ENCODE assay signal across 15 cellular contexts in the genomic region with DNA sequence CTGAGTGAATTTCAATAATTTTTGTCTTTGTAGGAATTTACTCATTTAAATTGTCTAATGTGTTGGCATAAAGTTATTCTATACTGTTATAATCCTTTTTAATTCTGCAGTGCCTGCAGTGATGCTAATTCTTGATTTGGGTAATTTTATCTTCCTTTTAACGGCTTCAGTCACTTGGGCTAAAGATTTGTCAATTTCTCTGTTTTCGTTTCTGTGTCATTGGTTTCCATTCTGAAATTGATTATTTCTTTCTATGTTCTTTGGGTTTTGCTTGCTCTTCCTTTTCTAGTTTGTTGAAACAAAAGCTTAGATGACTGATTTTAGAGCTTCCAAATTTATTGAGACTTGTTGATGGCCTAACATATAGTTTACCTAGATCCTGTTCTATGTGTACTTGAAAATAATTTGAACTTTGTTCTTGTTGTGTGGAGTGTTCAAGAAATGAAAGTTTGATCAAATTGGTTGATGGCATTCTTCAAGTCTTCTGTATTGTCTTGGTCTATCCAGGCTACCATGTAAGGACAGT.
DNase-seq lines count a peak whose midpoint lies in the region; ATAC-seq, FAIRE-seq and TF ChIP-seq lines count a peak whose summit lies in the region.
"Had no signal": no experiment of that assay in that cellular context is flagged by ENCODE, and none has a peak within 500 bp of the region (broad histone marks: within the 10 kb centered on the region; RNA-seq: fewer than 3 reads in every experiment).

No MANE protein-coding gene starts in this region.

- H3K27me3 Mint-ChIP-seq in activated naive CD8-positive, alpha-beta T cell treated with anti-CD3 and anti-CD28 coated beads, Interleukin-2, amount 10 ng/mL, durations not matched to agents 7 days and 5 days: no peaks in the 10 kb centered on the region
- H3K27me3 Mint-ChIP-seq in nephron (ENCODE audit: low read depth): no peaks in the 10 kb centered on the region
- H3K27me3 Mint-ChIP-seq in glutamatergic neuron (ENCODE audit: unreplicated experiment): no peaks in the 10 kb centered on the region

- FAIRE-seq in GM19239 (lab: Jason Lieb, UNC): peak; percentile 28
- FAIRE-seq: GM12892, keratinocyte had no signal

- BruUV-seq in A673 (replicated peaks; lab: Mats Ljungman, UMichigan): no TSS peak

- CTCF ChIA-PET in A673 (lab: Charles Lee): no interaction called here

- TF ChIP-seq CTCF in nephron (IDR thresholded peaks at IDR 0.05; ENCODE audit: unreplicated experiment in 3 of 3) (no peak), A673 (conservative IDR thresholded peaks at IDR 0.05; ENCODE audit: low read depth, low read length) (no peak), glutamatergic neuron (IDR thresholded peaks at IDR 0.05; ENCODE audit: partially characterized antibody, unreplicated experiment) (no peak)

- DNase-seq in GM19239 (ENCODE audit: insufficient read length, low spot score) (no peak), A673 (ENCODE audit: low spot score) (no peak), NCI-H146 (lab: John Stamatoyannopoulos, UW) (no peak), glutamatergic neuron (no peak)
- DNase-seq in activated naive CD8-positive, alpha-beta T cell treated with anti-CD3 and anti-CD28 coated beads, Interleukin-2, amount 10 ng/mL, durations not matched to agents 7 days and 5 days: no peak
- DNase-seq: activated CD4-positive, alpha-beta T cell treated with anti-CD3 and anti-CD28 coated beads for 4 hours; head of caudate nucleus; NCI-H2107; NCI-H774; testis had no signal

- peak overlapping the region; percentile 34 to 77 (median 61); a peak in 20 of 22 replicates for H3K4me2 ChIP-seq in BLaER1 treated with 17β-estradiol and CSF1 and Interleukin-3, amounts not matched to agents 10 nM and 100 nM

- ATAC-seq in activated naive CD8-positive, alpha-beta T cell treated with anti-CD3 and anti-CD28 coated beads, Interleukin-2, amount 10 ng/mL, durations not matched to agents 7 days and 5 days (ENCODE audit: low read depth): no peak

- POLR2A ChIA-PET in activated naive CD8-positive, alpha-beta T cell treated with anti-CD3 and anti-CD28 coated beads, Interleukin-2, amount 10 ng/mL, durations not matched to agents 7 days and 5 days (lab: Charles Lee): no interaction called here
- POLR2A ChIA-PET in A673 (lab: Charles Lee; ENCODE audit: low non-redundant PET): no interaction called here

- H3K9ac ChIP-seq in BLaER1 treated with 17β-estradiol and CSF1 and Interleukin-3, amounts not matched to agents 10 nM and 100 nM: no peak overlapping the region

- H3K27ac Mint-ChIP-seq in activated naive CD8-positive, alpha-beta T cell treated with anti-CD3 and anti-CD28 coated beads, Interleukin-2, amount 10 ng/mL, durations not matched to agents 7 days and 5 days: peak overlapping the region; percentile 44
- H3K27ac Mint-ChIP-seq in nephron (peak overlapping the region in 2 of 3 experiments; percentile 11 to 16), glutamatergic neuron (ENCODE audit: unreplicated experiment) (no peak overlapping the region)

- no peaks in the 10 kb centered on the region for H3K27me3 ChIP-seq in BLaER1 treated with 17β-estradiol and CSF1 and Interleukin-3, amounts not matched to agents 10 nM and 100 nM
- H3K27me3 ChIP-seq in A673 (replicated peaks; ENCODE audit: insufficient read depth, low read depth, low read length, poor library complexity): no peaks in the 10 kb centered on the region
- H3K27me3 ChIP-seq: testis had no signal

- peak overlapping the region; percentile 79 for H3K4me3 Mint-ChIP-seq in activated naive CD8-positive, alpha-beta T cell treated with anti-CD3 and anti-CD28 coated beads, Interleukin-2, amount 10 ng/mL, durations not matched to agents 7 days and 5 days
- H3K4me3 Mint-ChIP-seq in nephron: no peak overlapping the region
- no peak overlapping the region for H3K4me3 Mint-ChIP-seq in glutamatergic neuron (ENCODE audit: unreplicated experiment)

- intact Hi-C loops in A673 (cut with micrococcal nuclease; ENCODE audit: unreplicated experiment): no loop called here

- peaks cover 65 to 96% (median 77%) of the 10 kb centered on the region in 11 experiments for H3K36me3 ChIP-seq in BLaER1 treated with 17β-estradiol and CSF1 and Interleukin-3, amounts not matched to agents 10 nM and 100 nM
- peaks cover 25% of the 10 kb centered on the region for H3K36me3 ChIP-seq in A673 (ENCODE audit: insufficient read depth, low read length, poor library complexity, severe bottlenecking)
- H3K36me3 ChIP-seq: prostate gland had no signal

- H3K4me1 ChIP-seq in BLaER1 treated with 17β-estradiol and CSF1 and Interleukin-3, amounts not matched to agents 10 nM and 100 nM: peaks cover 39 to 61% (median 56%) of the 10 kb centered on the region in 10 experiments
- H3K4me1 ChIP-seq in A673 (ENCODE audit: insufficient read depth, low read length, poor library complexity, severe bottlenecking): no peaks in the 10 kb centered on the region

- H3K36me3 Mint-ChIP-seq in activated naive CD8-positive, alpha-beta T cell treated with anti-CD3 and anti-CD28 coated beads, Interleukin-2, amount 10 ng/mL, durations not matched to agents 7 days and 5 days: peaks cover 35% of the 10 kb centered on the region
- H3K36me3 Mint-ChIP-seq in nephron (ENCODE audit: low read depth): peaks cover 63% of the 10 kb centered on the region
- H3K36me3 Mint-ChIP-seq in glutamatergic neuron (ENCODE audit: unreplicated experiment): peaks cover 3% of the 10 kb centered on the region

- H3K9me3 ChIP-seq in BLaER1 treated with 17β-estradiol and CSF1 and Interleukin-3, amounts not matched to agents 10 nM and 100 nM (replicated peaks in 1 of 11): 0 out of 22 replicates have a peak, but pooled peaks cover 0 to under 1% (median 0%) of the 10 kb centered on the region in 11 experiments
- H3K9me3 ChIP-seq in A673 (ENCODE audit: low read depth, low read length, poor library complexity, severe bottlenecking): no peaks in the 10 kb centered on the region
- H3K9me3 ChIP-seq: prostate gland, testis had no signal

- peaks cover 3 to 71% (median 29%) of the 10 kb centered on the region in 11 experiments; a peak in 16 of 22 replicates for H4K20me1 ChIP-seq in BLaER1 treated with 17β-estradiol and CSF1 and Interleukin-3, amounts not matched to agents 10 nM and 100 nM

- H3K4me1 Mint-ChIP-seq in activated naive CD8-positive, alpha-beta T cell treated with anti-CD3 and anti-CD28 coated beads, Interleukin-2, amount 10 ng/mL, durations not matched to agents 7 days and 5 days: peaks cover 12% of the 10 kb centered on the region
- H3K4me1 Mint-ChIP-seq in nephron: peaks cover 25% of the 10 kb centered on the region
- H3K4me1 Mint-ChIP-seq in glutamatergic neuron (ENCODE audit: low read depth, unreplicated experiment): peaks cover 15% of the 10 kb centered on the region

- no peaks in the 10 kb centered on the region for H3K9me3 Mint-ChIP-seq in activated naive CD8-positive, alpha-beta T cell treated with anti-CD3 and anti-CD28 coated beads, Interleukin-2, amount 10 ng/mL, durations not matched to agents 7 days and 5 days
- H3K9me3 Mint-ChIP-seq in nephron: no peaks in the 10 kb centered on the region
- H3K9me3 Mint-ChIP-seq in glutamatergic neuron (ENCODE audit: unreplicated experiment): no peaks in the 10 kb centered on the region

- H3K27ac ChIP-seq in BLaER1 treated with 17β-estradiol and CSF1 and Interleukin-3, amounts not matched to agents 10 nM and 100 nM: peak overlapping the region in 4 of 11 experiments; percentile 38 to 57 (median 46); a peak in 2 of 22 replicates
- H3K27ac ChIP-seq in A673 (ENCODE audit: low read depth, low read length, poor library complexity, severe bottlenecking): no peak overlapping the region

- H3K4me3 ChIP-seq in BLaER1 treated with 17β-estradiol and CSF1 and Interleukin-3, amounts not matched to agents 10 nM and 100 nM: no peak overlapping the region
- no peak overlapping the region for H3K4me3 ChIP-seq in A673 (ENCODE audit: low read depth, low read length, poor library complexity, severe bottlenecking)
- H3K4me3 ChIP-seq: prostate gland, testis had no signal
